Comparison of ENCODE assay signal across 26 cellular contexts in the genomic region with DNA sequence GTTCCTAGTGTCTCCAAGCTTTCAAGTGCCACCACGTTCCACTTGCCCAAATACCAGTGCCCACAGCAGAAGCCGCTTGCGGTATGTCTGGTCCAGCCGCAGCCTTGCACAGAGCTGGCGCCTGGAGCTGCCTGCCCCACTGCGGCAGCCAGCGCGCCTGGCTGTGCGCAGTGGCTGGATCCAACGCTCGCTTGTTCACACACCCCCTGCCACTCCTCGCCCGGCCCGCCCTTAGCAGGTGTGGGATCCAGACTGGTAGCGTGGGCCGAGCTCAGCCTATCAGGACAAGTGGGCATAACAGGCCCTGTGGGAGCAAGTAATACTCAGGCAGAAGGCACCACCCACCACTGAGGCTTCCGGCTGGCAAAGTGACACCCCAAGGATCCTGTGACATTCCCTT.
"Had no signal": no experiment of that assay in that cellular context is flagged by ENCODE, and none has a peak within 500 bp of the region (broad histone marks: within the 10 kb centered on the region; RNA-seq: fewer than 3 reads in every experiment).

No MANE protein-coding gene starts in this region.

- ATAC-seq: natural killer cell, right cardiac atrium, sciatic nerve had no signal

- H3K36me3 Mint-ChIP-seq: mesothelial cell of epicardium, naive B cell, natural killer cell, neural progenitor cell had no signal

- H3K9ac ChIP-seq: neural progenitor cell had no signal

- H2AFZ ChIP-seq: neural progenitor cell had no signal

- H3K27ac ChIP-seq: left ventricle myocardium inferior, neural progenitor cell, ovary, prostate gland, skin epidermis, stomach, testis, thyroid gland, transverse colon, upper lobe of left lung had no signal

- DNase-seq: head of caudate nucleus; hippocampal formation; left ventricle myocardium inferior; mesendoderm; naive B cell; natural killer cell; nephron progenitor cell; ovary; retina; stimulated activated CD4-positive, alpha-beta T cell treated with anti-CD3 and anti-CD28 coated beads, Interleukin-12 subunit alpha, Interleukin-12 subunit beta, amount 100 ng/mL, for 4 hours; stimulated activated CD4-positive, alpha-beta T cell treated with anti-CD3 and anti-CD28 coated beads, Interleukin-15, amount 100 ng/mL, for 24 hours; stimulated activated CD4-positive, alpha-beta T cell treated with anti-CD3 and anti-CD28 coated beads, Interleukin-2, amount 100 ng/mL, for 24 hours; stimulated activated CD4-positive, alpha-beta T cell treated with anti-CD3 and anti-CD28 coated beads, Interleukin-4, amount 100 ng/mL, for 1 hour; stimulated activated naive CD4-positive, alpha-beta T cell; stomach; testis; thyroid gland; transverse colon had no signal

- H3K4me2 ChIP-seq: neural progenitor cell had no signal

- H3K27ac Mint-ChIP-seq: mesothelial cell of epicardium, naive B cell, natural killer cell, nephron progenitor cell, neural progenitor cell had no signal

- H3K9me3 Mint-ChIP-seq: mesothelial cell of epicardium, nephron progenitor cell, neural progenitor cell had no signal

- H3K4me1 Mint-ChIP-seq: mesothelial cell of epicardium, naive B cell, natural killer cell had no signal

- H3K36me3 ChIP-seq: left ventricle myocardium inferior, neural progenitor cell, ovary, prostate gland, stomach, thyroid gland, transverse colon, upper lobe of left lung had no signal

- H3K4me3 Mint-ChIP-seq: mesothelial cell of epicardium, naive B cell, natural killer cell, nephron progenitor cell, neural progenitor cell had no signal

- H3K4me1 ChIP-seq: left ventricle myocardium inferior, prostate gland, stomach, testis, thyroid gland, transverse colon, upper lobe of left lung had no signal

- H3K27me3 Mint-ChIP-seq: naive B cell had no signal

- H3K4me3 ChIP-seq: left ventricle myocardium inferior, lung, neural progenitor cell, ovary, prostate gland, skin epidermis, stomach, testis, thyroid gland, transverse colon, upper lobe of left lung had no signal

- H3K9me3 ChIP-seq: ovary, prostate gland, testis, thyroid gland, transverse colon, upper lobe of left lung had no signal

- H3K27me3 ChIP-seq: neural progenitor cell, ovary, stomach, testis, thyroid gland, transverse colon, upper lobe of left lung had no signal
